1 cellular context compared by ENCODE assay signal in genomic region chr5:173823721-173824567, GRCh38.
TF ChIP-seq lines count a peak whose summit lies in the region.

No MANE protein-coding gene starts in this region.

TF ChIP-seq in HepG2, 621 proteins besides CTCF, POLR2A, EP300 and RAD21 (continued from another document and continues in another):
- TF ChIP-seq ZBTB40 (IDR thresholded peaks at IDR 0.05) (no peak), ZBTB40 (CRISPR knock-in tag; IDR thresholded peaks at IDR 0.05) (peak; percentile 85), MTA1 (CRISPR knock-in tag; IDR thresholded peaks at IDR 0.05; ENCODE audit: borderline replicate concordance) (0 out of 2 replicates have a peak, but pooled peaks have one; percentile 69), SAP130 (CRISPR knock-in tag; IDR thresholded peaks at IDR 0.05; ENCODE audit: low read depth) (peak; percentile 88), RNF2 (conservative IDR thresholded peaks at IDR 0.05; ENCODE audit: low read depth) (no peak), ZNF101 (CRISPR knock-in tag; IDR thresholded peaks at IDR 0.05; ENCODE audit: borderline replicate concordance, low read depth) (no peak), ZSCAN22 (CRISPR knock-in tag; IDR thresholded peaks at IDR 0.05) (no peak), KMT2A (CRISPR knock-in tag; IDR thresholded peaks at IDR 0.05) (no peak; the same call in 1 of the 2 replicates), MIER2 (CRISPR knock-in tag; IDR thresholded peaks at IDR 0.05) (peak; percentile 74), ZNF276 (CRISPR knock-in tag; IDR thresholded peaks at IDR 0.05; ENCODE audit: low read depth) (no peak), HHEX (CRISPR knock-in tag; IDR thresholded peaks at IDR 0.05) (peak; percentile 22), MAX (IDR thresholded peaks at IDR 0.05) (peak; percentile 71), SALL2 (CRISPR knock-in tag; IDR thresholded peaks at IDR 0.05) (0 out of 2 replicates have a peak, but pooled peaks have one; percentile 25), RCOR2 (CRISPR knock-in tag; IDR thresholded peaks at IDR 0.05) (peak; percentile 90), CEBPZ (IDR thresholded peaks at IDR 0.05; ENCODE audit: low read length) (no peak), ZKSCAN8 (CRISPR knock-in tag; IDR thresholded peaks at IDR 0.05; ENCODE audit: borderline replicate concordance) (peak; percentile 71; the same call in 1 of the 2 replicates), ZFP62 (CRISPR knock-in tag; IDR thresholded peaks at IDR 0.05) (no peak), HNF4A (CRISPR knock-in tag; IDR thresholded peaks at IDR 0.05) (peak; percentile 97), ZNF33B (CRISPR knock-in tag; IDR thresholded peaks at IDR 0.05) (0 out of 2 replicates have a peak, but pooled peaks have one; percentile 46), TRAFD1 (CRISPR knock-in tag; IDR thresholded peaks at IDR 0.05; ENCODE audit: borderline replicate concordance) (no peak), CENPT (CRISPR knock-in tag; IDR thresholded peaks at IDR 0.05; ENCODE audit: low read depth) (no peak), ZNF883 (CRISPR knock-in tag; IDR thresholded peaks at IDR 0.05; ENCODE audit: not compliant biosample characterization) (peak; percentile 41), ARID3A (IDR thresholded peaks at IDR 0.05; ENCODE audit: low read depth, low read length) (peak; percentile 97), ZXDC (CRISPR knock-in tag; IDR thresholded peaks at IDR 0.05) (peak; percentile 83), ZNF770 (CRISPR knock-in tag; IDR thresholded peaks at IDR 0.05) (peak; percentile 61), SUZ12 (IDR thresholded peaks at IDR 0.05; ENCODE audit: low read depth, low read length) (no peak), MLX (CRISPR knock-in tag; IDR thresholded peaks at IDR 0.05) (peak; percentile 68; the same call in 1 of the 2 replicates), HDAC2 (CRISPR knock-in tag; IDR thresholded peaks at IDR 0.05) (peak; percentile 94), ZNF740 (CRISPR knock-in tag; IDR thresholded peaks at IDR 0.05) (0 out of 2 replicates have a peak, but pooled peaks have one; percentile 56), NPAS2 (CRISPR knock-in tag; IDR thresholded peaks at IDR 0.05; ENCODE audit: borderline replicate concordance) (no peak), FOXJ3 (CRISPR knock-in tag; IDR thresholded peaks at IDR 0.05; ENCODE audit: borderline replicate concordance) (peak; percentile 99)
